8 cellular contexts compared by ENCODE assay signal in genomic region chr20:36093804-36094145, GRCh38.
DNase-seq lines count a peak whose midpoint lies in the region; ATAC-seq, FAIRE-seq and TF ChIP-seq lines count a peak whose summit lies in the region.

No MANE protein-coding gene starts in this region.

- H3F3A ChIP-seq in OCI-LY1 (ENCODE audit: insufficient read depth, low read length) = no peaks in the 10 kb centered on the region

- TF ChIP-seq CTCF in OCI-LY1 (IDR thresholded peaks at IDR 0.05; ENCODE audit: low read length) = no peak
- no peak for TF ChIP-seq CTCF in endodermal cell (conservative IDR thresholded peaks at IDR 0.05)

- H3K9me3 ChIP-seq in BLaER1 treated with 17β-estradiol and CSF1 and Interleukin-3, amounts not matched to agents 10 nM and 100 nM (replicated peaks in 1 of 11) = no peaks in the 10 kb centered on the region
- H3K9me3 ChIP-seq in OCI-LY1 (ENCODE audit: low read length) (no peaks in the 10 kb centered on the region), endodermal cell (ENCODE audit: control insufficient read depth, low read length) (no peaks in the 10 kb centered on the region), neuron (ENCODE audit: low read length) (no peaks in the 10 kb centered on the region)

- H2AFZ ChIP-seq in OCI-LY1 (ENCODE audit: low read length) (no peak overlapping the region), neuron (ENCODE audit: low read depth, low read length) (no peak overlapping the region)

- no peak for ATAC-seq in GM21515 (IDR thresholded peaks at IDR 0.05; ENCODE audit: unreplicated experiment)

- no peak overlapping the region for H3K27ac Mint-ChIP-seq in endodermal cell

- peaks cover 40% of the 10 kb centered on the region for H3K4me1 Mint-ChIP-seq in endodermal cell

- no peak for FAIRE-seq in RCC 7860 (lab: Jason Lieb, UNC)

- H3K4me1 ChIP-seq in BLaER1 treated with 17β-estradiol and CSF1 and Interleukin-3, amounts not matched to agents 10 nM and 100 nM = peaks cover 48 to 62% (median 54%) of the 10 kb centered on the region in 10 experiments
- H3K4me1 ChIP-seq in OCI-LY1 (ENCODE audit: insufficient read depth, low read length, severe bottlenecking) (peaks cover 25% of the 10 kb centered on the region), endodermal cell (ENCODE audit: control insufficient read depth, insufficient read depth, low read length) (peaks cover 8% of the 10 kb centered on the region), neuron (ENCODE audit: insufficient read depth, low read length) (peaks cover 29% of the 10 kb centered on the region)

- H3K9me2 ChIP-seq in OCI-LY1 (ENCODE audit: low read depth, low read length) = no peaks in the 10 kb centered on the region

- H3K36me3 Mint-ChIP-seq in endodermal cell (ENCODE audit: low read depth) = no peaks in the 10 kb centered on the region

- no peaks in the 10 kb centered on the region for H3K9me3 Mint-ChIP-seq in endodermal cell

- H3K4me3 Mint-ChIP-seq in endodermal cell = peak overlapping the region; percentile 71

- H3K27me3 ChIP-seq in BLaER1 treated with 17β-estradiol and CSF1 and Interleukin-3, amounts not matched to agents 10 nM and 100 nM = peaks cover 49 to 66% (median 60%) of the 10 kb centered on the region in 11 experiments
- H3K27me3 ChIP-seq in OCI-LY1 (ENCODE audit: insufficient read depth, low read length) (peaks cover 5% of the 10 kb centered on the region; the same call in 1 of the 2 replicates), endodermal cell (ENCODE audit: control insufficient read depth, insufficient read depth, low read length, poor library complexity, severe bottlenecking) (peaks cover 46% of the 10 kb centered on the region), neuron (ENCODE audit: insufficient read depth, low read length) (no peaks in the 10 kb centered on the region)

- H3K4me2 ChIP-seq in BLaER1 treated with 17β-estradiol and CSF1 and Interleukin-3, amounts not matched to agents 10 nM and 100 nM = peak overlapping the region; percentile 92 to 100 (median 98)
- peak overlapping the region; percentile 98 for H3K4me2 ChIP-seq in OCI-LY1 (ENCODE audit: low read length)

- H3K27me3 Mint-ChIP-seq in endodermal cell (ENCODE audit: insufficient read depth) = peaks cover 84% of the 10 kb centered on the region

- H3K36me3 ChIP-seq in BLaER1 treated with 17β-estradiol and CSF1 and Interleukin-3, amounts not matched to agents 10 nM and 100 nM = no peaks in the 10 kb centered on the region
- H3K36me3 ChIP-seq in OCI-LY1 (ENCODE audit: insufficient read depth, low read length) (no peaks in the 10 kb centered on the region), endodermal cell (ENCODE audit: control insufficient read depth, insufficient read depth, low read length) (no peaks in the 10 kb centered on the region), neuron (ENCODE audit: insufficient read depth, low read length) (no peaks in the 10 kb centered on the region)

- H3K9ac ChIP-seq in BLaER1 treated with 17β-estradiol and CSF1 and Interleukin-3, amounts not matched to agents 10 nM and 100 nM = peak overlapping the region in 7 of 11 experiments; percentile 70 to 83 (median 81); a peak in 7 of 22 replicates
- H3K9ac ChIP-seq in OCI-LY1 (ENCODE audit: low read length) = no peak overlapping the region
- no peak overlapping the region for H3K9ac ChIP-seq in endodermal cell (ENCODE audit: extremely low read depth, low read length, poor library complexity, severe bottlenecking)

- 60% methylated on average over 1 of the region's 2 CpGs; no CpG with 5 or more reads in 1 of the 2 experiments for WGBS in endodermal cell (ENCODE audit: insufficient coverage in 1 of 2, insufficient read length in 1 of 2), 2 experiments

- H3K4me3 ChIP-seq in BLaER1 treated with 17β-estradiol and CSF1 and Interleukin-3, amounts not matched to agents 10 nM and 100 nM = peak overlapping the region; percentile 64 to 80 (median 72); a peak in 18 of 20 replicates
- peak overlapping the region; percentile 61 for H3K4me3 ChIP-seq in OCI-LY1 (ENCODE audit: low read depth, low read length, poor library complexity, severe bottlenecking)
- peak overlapping the region; percentile 86 for H3K4me3 ChIP-seq in endodermal cell (ENCODE audit: low read length)
- H3K4me3 ChIP-seq in neuron (ENCODE audit: low read length) = peak overlapping the region; percentile 59

- H3K27ac ChIP-seq in BLaER1 treated with 17β-estradiol and CSF1 and Interleukin-3, amounts not matched to agents 10 nM and 100 nM = peak overlapping the region in 1 of 11 experiments; percentile 68; a peak in 1 of 22 replicates
- H3K27ac ChIP-seq in OCI-LY1 (ENCODE audit: low read depth, low read length, poor library complexity, severe bottlenecking) (no peak overlapping the region), endodermal cell (ENCODE audit: low read depth, low read length) (no peak overlapping the region)

- H3K79me2 ChIP-seq in OCI-LY1 (ENCODE audit: insufficient read depth, low read length) = no peaks in the 10 kb centered on the region

- no peak for DNase-seq in endodermal cell
- DNase-seq in RCC 7860 (ENCODE audit: low spot score) = no peak
- DNase-seq in AG08395 (ENCODE audit: low spot score) = no peak
- DNase-seq in NCI-H1105 treated with DMSO at 0.1 percent for 48 hours (lab: John Stamatoyannopoulos, UW) = no peak

- H4K20me1 ChIP-seq in BLaER1 treated with 17β-estradiol and CSF1 and Interleukin-3, amounts not matched to agents 10 nM and 100 nM = peaks cover 0 to 8% (median 0%) of the 10 kb centered on the region in 11 experiments; a peak in 7 of 22 replicates
- no peaks in the 10 kb centered on the region for H4K20me1 ChIP-seq in OCI-LY1 (ENCODE audit: insufficient read depth, low read length)

Comparison
In these comparisons a context has a peak if more than half of its experiments do, and no peak if none do; other contexts are left out.
1. H3K9ac ChIP-seq: peak in BLaER1 treated with 17β-estradiol and CSF1 and Interleukin-3, amounts not matched to agents 10 nM and 100 nM (7 of 11); none in OCI-LY1 (single experiment) and endodermal cell (single experiment).
2. Peak in every context shown above with its lines, with median percentiles within 50 percentile points of each other: H3K4me3 ChIP-seq.